Comparison of ENCODE assay signal across 2 cellular contexts in genomic region chr4:158538911-158539310, GRCh38.
TF ChIP-seq lines count a peak whose summit lies in the region.

No MANE protein-coding gene starts in this region.

TF ChIP-seq in GM23338, 12 proteins besides CTCF, POLR2A, EP300 and RAD21:
- TF ChIP-seq ZNF462 (CRISPR knock-in tag; IDR thresholded peaks at IDR 0.05) (no peak), EZH2phosphoT487 (IDR thresholded peaks at IDR 0.05; ENCODE audit: unreplicated experiment) (no peak), STAT1 (IDR thresholded peaks at IDR 0.05; ENCODE audit: unreplicated experiment) (no peak), REST (IDR thresholded peaks at IDR 0.05; ENCODE audit: unreplicated experiment) (no peak), NANOG (IDR thresholded peaks at IDR 0.05; ENCODE audit: borderline replicate concordance) (no peak), ZNF331 (CRISPR knock-in tag; IDR thresholded peaks at IDR 0.05; ENCODE audit: low read depth) (no peak), EZH2 (IDR thresholded peaks at IDR 0.05; ENCODE audit: low read depth, unreplicated experiment) (no peak), JUNB (IDR thresholded peaks at IDR 0.05; ENCODE audit: unreplicated experiment) (no peak)

TF ChIP-seq in HepG2, 621 proteins besides CTCF, POLR2A, EP300 and RAD21 (continued from another document):
- no peak for TF ChIP-seq KIAA2018 (CRISPR knock-in tag; IDR thresholded peaks at IDR 0.05; ENCODE audit: borderline replicate concordance)
- TF ChIP-seq ZNF3 (CRISPR knock-in tag; IDR thresholded peaks at IDR 0.05) = no peak
- no peak for TF ChIP-seq ZNF260 (CRISPR knock-in tag; IDR thresholded peaks at IDR 0.05; ENCODE audit: borderline replicate concordance, low read depth)
- no peak for TF ChIP-seq SNAPC4 (CRISPR knock-in tag; IDR thresholded peaks at IDR 0.05)
- TF ChIP-seq MNT (IDR thresholded peaks at IDR 0.05) = peak; percentile 62; the same call in 1 of the 2 replicates
TF ChIP-seq in HepG2: peak in this region for 1.
